ENCODE assay signal across 1 cellular context in the genomic region with DNA sequence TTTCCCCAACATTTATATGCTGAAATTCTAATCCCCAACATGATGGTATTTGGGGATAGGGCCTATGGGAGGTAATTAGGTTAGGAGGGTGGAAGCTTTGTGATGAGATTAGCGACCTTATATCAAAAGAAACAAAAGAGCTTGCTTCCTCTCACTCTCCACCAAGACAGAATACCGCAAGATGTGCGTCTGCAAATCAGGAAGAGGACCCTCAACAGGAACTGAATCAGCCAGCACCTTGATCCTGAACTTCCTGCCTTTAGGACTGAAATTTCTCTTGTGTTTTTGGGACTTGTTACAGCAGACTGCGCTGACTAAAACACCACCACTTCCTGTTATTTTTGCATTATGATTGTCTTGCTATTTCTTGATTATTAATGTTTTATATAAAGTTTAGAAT.
TF ChIP-seq lines count a peak whose summit lies in the region.

No MANE protein-coding gene starts in this region.

TF ChIP-seq in GM23338, 12 proteins besides CTCF, POLR2A, EP300 and RAD21 (continued from another document):
- TF ChIP-seq, protein P1, sequence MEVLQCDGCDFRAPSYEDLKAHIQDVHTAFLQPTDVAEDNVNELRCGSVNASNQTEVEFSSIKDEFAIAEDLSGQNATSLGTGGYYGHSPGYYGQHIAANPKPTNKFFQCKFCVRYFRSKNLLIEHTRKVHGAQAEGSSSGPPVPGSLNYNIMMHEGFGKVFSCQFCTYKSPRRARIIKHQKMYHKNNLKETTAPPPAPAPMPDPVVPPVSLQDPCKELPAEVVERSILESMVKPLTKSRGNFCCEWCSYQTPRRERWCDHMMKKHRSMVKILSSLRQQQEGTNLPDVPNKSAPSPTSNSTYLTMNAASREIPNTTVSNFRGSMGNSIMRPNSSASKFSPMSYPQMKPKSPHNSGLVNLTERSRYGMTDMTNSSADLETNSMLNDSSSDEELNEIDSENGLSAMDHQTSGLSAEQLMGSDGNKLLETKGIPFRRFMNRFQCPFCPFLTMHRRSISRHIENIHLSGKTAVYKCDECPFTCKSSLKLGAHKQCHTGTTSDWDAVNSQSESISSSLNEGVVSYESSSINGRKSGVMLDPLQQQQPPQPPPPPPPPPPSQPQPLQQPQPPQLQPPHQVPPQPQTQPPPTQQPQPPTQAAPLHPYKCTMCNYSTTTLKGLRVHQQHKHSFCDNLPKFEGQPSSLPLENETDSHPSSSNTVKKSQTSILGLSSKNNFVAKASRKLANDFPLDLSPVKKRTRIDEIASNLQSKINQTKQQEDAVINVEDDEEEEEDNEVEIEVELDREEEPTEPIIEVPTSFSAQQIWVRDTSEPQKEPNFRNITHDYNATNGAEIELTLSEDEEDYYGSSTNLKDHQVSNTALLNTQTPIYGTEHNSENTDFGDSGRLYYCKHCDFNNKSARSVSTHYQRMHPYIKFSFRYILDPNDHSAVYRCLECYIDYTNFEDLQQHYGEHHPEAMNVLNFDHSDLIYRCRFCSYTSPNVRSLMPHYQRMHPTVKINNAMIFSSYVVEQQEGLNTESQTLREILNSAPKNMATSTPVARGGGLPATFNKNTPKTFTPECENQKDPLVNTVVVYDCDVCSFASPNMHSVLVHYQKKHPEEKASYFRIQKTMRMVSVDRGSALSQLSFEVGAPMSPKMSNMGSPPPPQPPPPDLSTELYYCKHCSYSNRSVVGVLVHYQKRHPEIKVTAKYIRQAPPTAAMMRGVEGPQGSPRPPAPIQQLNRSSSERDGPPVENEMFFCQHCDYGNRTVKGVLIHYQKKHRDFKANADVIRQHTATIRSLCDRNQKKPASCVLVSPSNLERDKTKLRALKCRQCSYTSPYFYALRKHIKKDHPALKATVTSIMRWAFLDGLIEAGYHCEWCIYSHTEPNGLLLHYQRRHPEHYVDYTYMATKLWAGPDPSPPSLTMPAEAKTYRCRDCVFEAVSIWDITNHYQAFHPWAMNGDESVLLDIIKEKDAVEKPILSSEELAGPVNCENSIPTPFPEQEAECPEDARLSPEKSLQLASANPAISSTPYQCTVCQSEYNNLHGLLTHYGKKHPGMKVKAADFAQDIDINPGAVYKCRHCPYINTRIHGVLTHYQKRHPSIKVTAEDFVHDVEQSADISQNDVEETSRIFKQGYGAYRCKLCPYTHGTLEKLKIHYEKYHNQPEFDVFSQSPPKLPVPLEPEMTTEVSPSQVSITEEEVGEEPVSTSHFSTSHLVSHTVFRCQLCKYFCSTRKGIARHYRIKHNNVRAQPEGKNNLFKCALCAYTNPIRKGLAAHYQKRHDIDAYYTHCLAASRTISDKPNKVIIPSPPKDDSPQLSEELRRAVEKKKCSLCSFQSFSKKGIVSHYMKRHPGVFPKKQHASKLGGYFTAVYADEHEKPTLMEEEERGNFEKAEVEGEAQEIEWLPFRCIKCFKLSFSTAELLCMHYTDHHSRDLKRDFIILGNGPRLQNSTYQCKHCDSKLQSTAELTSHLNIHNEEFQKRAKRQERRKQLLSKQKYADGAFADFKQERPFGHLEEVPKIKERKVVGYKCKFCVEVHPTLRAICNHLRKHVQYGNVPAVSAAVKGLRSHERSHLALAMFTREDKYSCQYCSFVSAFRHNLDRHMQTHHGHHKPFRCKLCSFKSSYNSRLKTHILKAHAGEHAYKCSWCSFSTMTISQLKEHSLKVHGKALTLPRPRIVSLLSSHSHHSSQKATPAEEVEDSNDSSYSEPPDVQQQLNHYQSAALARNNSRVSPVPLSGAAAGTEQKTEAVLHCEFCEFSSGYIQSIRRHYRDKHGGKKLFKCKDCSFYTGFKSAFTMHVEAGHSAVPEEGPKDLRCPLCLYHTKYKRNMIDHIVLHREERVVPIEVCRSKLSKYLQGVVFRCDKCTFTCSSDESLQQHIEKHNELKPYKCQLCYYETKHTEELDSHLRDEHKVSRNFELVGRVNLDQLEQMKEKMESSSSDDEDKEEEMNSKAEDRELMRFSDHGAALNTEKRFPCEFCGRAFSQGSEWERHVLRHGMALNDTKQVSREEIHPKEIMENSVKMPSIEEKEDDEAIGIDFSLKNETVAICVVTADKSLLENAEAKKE (CRISPR knock-in tag; IDR thresholded peaks at IDR 0.05), result no peak
- TF ChIP-seq ZNF331 (CRISPR knock-in tag; IDR thresholded peaks at IDR 0.05; ENCODE audit: low read depth), result no peak
- no peak for TF ChIP-seq ZNF114 (CRISPR knock-in tag; IDR thresholded peaks at IDR 0.05)
